In genomic region chr11:67441731-67442401, GRCh38 we compare ENCODE assay signal across 11 cellular contexts. TPM values are rescaled to one million over a fixed set of nuclear protein-coding genes. Genes with fewer than 3 reads are reported as not detected.
DNase-seq lines count a peak whose midpoint lies in the region; ATAC-seq, FAIRE-seq and TF ChIP-seq lines count a peak whose summit lies in the region.
"Had no signal": no experiment of that assay in that cellular context is flagged by ENCODE, and none has a peak within 500 bp of the region (broad histone marks: within the 10 kb centered on the region; RNA-seq: fewer than 3 reads in every experiment).

No MANE protein-coding gene starts in this region.

- H3K9me1 ChIP-seq in endothelial cell of umbilical vein (replicated peaks; ENCODE audit: control insufficient read depth, extremely low read depth, insufficient read depth, low read length): no peaks in the 10 kb centered on the region

- H2AFZ ChIP-seq in GM23338 (no peak overlapping the region), endothelial cell of umbilical vein (ENCODE audit: low read depth, low read length) (no peak overlapping the region)

- no peak for TF ChIP-seq CTCF in GM23338 (conservative IDR thresholded peaks at IDR 0.05; ENCODE audit: low read depth in 2 of 2)
- no peak for TF ChIP-seq CTCF in endothelial cell of umbilical vein (IDR thresholded peaks at IDR 0.05; ENCODE audit: extremely low read depth in 1 of 2, insufficient read depth in 1 of 2, low read depth in 1 of 2, low read length in 2 of 2)

- POLR2A ChIA-PET in endothelial cell of umbilical vein (lab: Charles Lee): no interaction called here

- no peak overlapping the region for H3K27ac Mint-ChIP-seq in GM23338

- CTCF ChIA-PET in endothelial cell of umbilical vein (lab: Charles Lee): no interaction called here

- peaks cover 19% of the 10 kb centered on the region for H3K27me3 Mint-ChIP-seq in GM23338 (ENCODE audit: insufficient read depth, low read depth, poor library complexity)
- H3K27me3 Mint-ChIP-seq: stimulated activated naive CD8-positive, alpha-beta T cell treated with anti-CD3 and anti-CD28 coated beads, Interleukin-15, amount 100 ng/mL, for 72 hours had no signal

- H3K27me3 ChIP-seq in GM23338 (ENCODE audit: insufficient read depth) (no peaks in the 10 kb centered on the region), SJSA1 (replicated peaks) (no peaks in the 10 kb centered on the region), endothelial cell of umbilical vein (ENCODE audit: control insufficient read depth in 2 of 2, insufficient read depth in 2 of 2, low read length in 2 of 2) (no peaks in the 10 kb centered on the region), rectal smooth muscle tissue (ENCODE audit: control insufficient read depth, insufficient read depth, low read length) (no peaks in the 10 kb centered on the region)

- no peak overlapping the region for H3K27ac ChIP-seq in GM23338 (ENCODE audit: low read depth)
- H3K27ac ChIP-seq in SJSA1: no peak overlapping the region
- H3K27ac ChIP-seq in endothelial cell of umbilical vein (ENCODE audit: insufficient read depth, low read depth, low read length): no peak overlapping the region
- no peak overlapping the region for H3K27ac ChIP-seq in rectal smooth muscle tissue (ENCODE audit: low read depth, low read length)

- intact Hi-C loops in endothelial cell of umbilical vein (cut with micrococcal nuclease): loop anchor here (2.0 kb wide), 2 partner anchors 39 to 63 kb away; partner anchors contain the start of gene PITPNM1

- no peaks in the 10 kb centered on the region for H3K79me2 ChIP-seq in GM23338 (replicated peaks; ENCODE audit: insufficient read depth)
- peaks cover 11% of the 10 kb centered on the region for H3K79me2 ChIP-seq in endothelial cell of umbilical vein (ENCODE audit: control insufficient read depth, insufficient read depth, low read length)

- H3K36me3 ChIP-seq in GM23338 (ENCODE audit: insufficient read depth) (0 out of 2 replicates have a peak, but pooled peaks cover 3% of the 10 kb centered on the region), SJSA1 (peaks cover 60% of the 10 kb centered on the region), endothelial cell of umbilical vein (ENCODE audit: control insufficient read depth in 2 of 2, extremely low read depth in 1 of 2, insufficient read depth in 2 of 2, low read length in 2 of 2) (peaks cover 0 to 22% of the 10 kb centered on the region in 2 experiments), rectal smooth muscle tissue (ENCODE audit: control insufficient read depth, insufficient read depth, low read length) (peaks cover 3% of the 10 kb centered on the region)

- DNase-seq in GM23338 (ENCODE audit: low spot score): no peak
- DNase-seq in SJSA1 (ENCODE audit: low read depth in 1 of 2, low spot score in 2 of 2): no peak
- DNase-seq in endothelial cell of umbilical vein (ENCODE audit: low read depth, low spot score): no peak
- no peak for DNase-seq in activated effector memory CD4-positive, alpha-beta T cell treated with anti-CD3 and anti-CD28 coated beads, Interleukin-2, amount 50 U/mL, for 16 hours
- DNase-seq in UCSD-AML1 (lab: John Stamatoyannopoulos, UW; ENCODE audit: unreplicated experiment): no peak
- DNase-seq in iPS-NIHi7 (ENCODE audit: extremely low spot score): no peak
- DNase-seq: foreskin melanocyte; stimulated activated naive CD8-positive, alpha-beta T cell treated with anti-CD3 and anti-CD28 coated beads, Interleukin-15, amount 100 ng/mL, for 72 hours had no signal

- no peaks in the 10 kb centered on the region for H3K9me3 Mint-ChIP-seq in GM23338
- H3K9me3 Mint-ChIP-seq: stimulated activated naive CD8-positive, alpha-beta T cell treated with anti-CD3 and anti-CD28 coated beads, Interleukin-15, amount 100 ng/mL, for 72 hours had no signal

- dilution Hi-C loops in endothelial cell of umbilical vein (cut with MboI; ENCODE audit: extremely low pct_ligation_motif_present, low sequenced_read_pairs): no loop called here

- no peaks in the 10 kb centered on the region for H3K9me2 ChIP-seq in GM23338 (ENCODE audit: insufficient read depth)

- peaks cover 25% of the 10 kb centered on the region for H3K36me3 Mint-ChIP-seq in GM23338 (ENCODE audit: low read depth)

- H4K20me1 ChIP-seq in GM23338 (replicated peaks; ENCODE audit: insufficient read depth) (no peaks in the 10 kb centered on the region), endothelial cell of umbilical vein (replicated peaks; ENCODE audit: control insufficient read depth, extremely low read depth, insufficient read depth, low read length) (no peaks in the 10 kb centered on the region)

- H3K4me3 ChIP-seq in GM23338 (no peak overlapping the region), SJSA1 (peak overlapping the region; percentile 76), endothelial cell of umbilical vein (replicated peaks in 1 of 3; ENCODE audit: insufficient read depth in 1 of 3, low read depth in 1 of 3, low read length in 3 of 3) (no peak overlapping the region), rectal smooth muscle tissue (ENCODE audit: low read length) (peak overlapping the region; percentile 73)

- no peak overlapping the region for H3K9ac ChIP-seq in endothelial cell of umbilical vein (replicated peaks; ENCODE audit: extremely low read depth, insufficient read depth, low read length)
- no peak overlapping the region for H3K9ac ChIP-seq in rectal smooth muscle tissue (ENCODE audit: low read length)

- H3K4me3 Mint-ChIP-seq in GM23338: peak overlapping the region; percentile 88

- no peak for TF ChIP-seq POLR2A in endothelial cell of umbilical vein (IDR thresholded peaks at IDR 0.05; ENCODE audit: low read depth, low read length)

- no peak for FAIRE-seq in endothelial cell of umbilical vein (lab: Jason Lieb, UNC)
- FAIRE-seq: GM18507 had no signal

- H3F3A ChIP-seq in GM23338 (replicated peaks; ENCODE audit: low read depth): 0 out of 2 replicates have a peak, but pooled peaks cover 16% of the 10 kb centered on the region

- H3K4me1 ChIP-seq in GM23338 (ENCODE audit: insufficient read depth) (peaks cover 14% of the 10 kb centered on the region; the same call in 1 of the 2 replicates), SJSA1 (replicated peaks) (peaks cover 21% of the 10 kb centered on the region), endothelial cell of umbilical vein (ENCODE audit: control insufficient read depth, extremely low read depth, insufficient read depth, low read length) (peaks cover 6% of the 10 kb centered on the region), rectal smooth muscle tissue (ENCODE audit: control insufficient read depth, insufficient read depth, low read length) (no peaks in the 10 kb centered on the region)

- H3K9me3 ChIP-seq in SJSA1 (replicated peaks) (no peaks in the 10 kb centered on the region), endothelial cell of umbilical vein (replicated peaks; ENCODE audit: control insufficient read depth, insufficient read depth, low read length) (no peaks in the 10 kb centered on the region)

- BruUV-seq in endothelial cell of umbilical vein (replicated peaks; lab: Mats Ljungman, UMichigan): no TSS peak

- no peak for ATAC-seq in GM23338
- ATAC-seq: stimulated activated naive CD8-positive, alpha-beta T cell treated with anti-CD3 and anti-CD28 coated beads, Interleukin-15, amount 100 ng/mL, for 72 hours had no signal

- H3K4me2 ChIP-seq in GM23338: no peak overlapping the region
- H3K4me2 ChIP-seq in endothelial cell of umbilical vein (ENCODE audit: insufficient read depth, low read length): peak overlapping the region; percentile 83

- peaks cover 17% of the 10 kb centered on the region for H3K4me1 Mint-ChIP-seq in GM23338

RNA-seq across cellular contexts. Expression of gene CORO1B, which starts 1.4 kb away (rescaled TPM):
- total RNA-seq in GM23338 (2014; rRNA removed; shearing (Covaris generic)): 77.5 and 91.1 TPM in 2 replicates
- polyA plus RNA-seq in GM23338 (2016; fragmentation: Nextera tagmentation; extraction: Ambion mirVana) (61.5 and 69.5 TPM in 2 replicates), endothelial cell of umbilical vein (197 and 236 TPM in 2 replicates)
- total RNA-seq in SJSA1 (2014; rRNA removed; shearing (Covaris generic)): 123 and 181 TPM in 2 replicates
- total RNA-seq in endothelial cell of umbilical vein: 126 and 142 TPM in 2 replicates
- 119 and 178 TPM in 2 replicates for polyA plus RNA-seq in endothelial cell of umbilical vein (2011; cell fraction: cytosol; rRNA removed)
- polyA plus RNA-seq in endothelial cell of umbilical vein (2011; cell fraction: nucleus; rRNA removed): 136 and 160 TPM in 2 replicates
- 77.0 and 130 TPM in 2 replicates for polyA plus RNA-seq in endothelial cell of umbilical vein (2012)
- polyA minus RNA-seq in endothelial cell of umbilical vein: 97.2 and 116 TPM in 2 replicates
- 59.2 TPM for polyA minus RNA-seq in endothelial cell of umbilical vein (2011; cell fraction: cytosol; rRNA and poly(A)+ RNA removed)
- polyA minus RNA-seq in endothelial cell of umbilical vein (2011; cell fraction: nucleus; rRNA and poly(A)+ RNA removed): 36.0 and 65.5 TPM in 2 replicates

RNA-seq across cellular contexts. Expression of gene PTPRCAP, which starts 4.4 kb away (rescaled TPM):
- total RNA-seq in GM23338 (2014; rRNA removed; shearing (Covaris generic)): 0.85 and 3.5 TPM in 2 replicates
- polyA plus RNA-seq in GM23338 (2016; fragmentation: Nextera tagmentation; extraction: Ambion mirVana): 2.7 and 3.3 TPM in 2 replicates
- total RNA-seq in SJSA1 (2014; rRNA removed; shearing (Covaris generic)): 0.37 TPM in 1 of 2 replicates, not detected in the other
- total RNA-seq in endothelial cell of umbilical vein: 1.4 TPM in 1 of 2 replicates, not detected in the other
- 3.6 and 6.5 TPM in 2 replicates for polyA plus RNA-seq in endothelial cell of umbilical vein
- polyA plus RNA-seq in endothelial cell of umbilical vein (2011; cell fraction: cytosol; rRNA removed): 0.66 and 0.99 TPM in 2 replicates
- 15.0 and 16.6 TPM in 2 replicates for polyA plus RNA-seq in endothelial cell of umbilical vein (2011; cell fraction: nucleus; rRNA removed)
- 0.47 and 0.74 TPM in 2 replicates for polyA plus RNA-seq in endothelial cell of umbilical vein (2012)
- polyA minus RNA-seq in endothelial cell of umbilical vein: 0.79 and 0.85 TPM in 2 replicates
- not detected for polyA minus RNA-seq in endothelial cell of umbilical vein (2011; cell fraction: cytosol; rRNA and poly(A)+ RNA removed)
- 0.38 and 1.3 TPM in 2 replicates for polyA minus RNA-seq in endothelial cell of umbilical vein (2011; cell fraction: nucleus; rRNA and poly(A)+ RNA removed)

RNA-seq across cellular contexts. Expression of gene GPR152, which starts 10.7 kb away (rescaled TPM):
- total RNA-seq in GM23338 (2014; rRNA removed; shearing (Covaris generic)): not detected in 2 replicates
- polyA plus RNA-seq in GM23338 (2016; fragmentation: Nextera tagmentation; extraction: Ambion mirVana) (not detected in 2 replicates), endothelial cell of umbilical vein (not detected in 2 replicates)
- total RNA-seq in SJSA1 (2014; rRNA removed; shearing (Covaris generic)): not detected in 2 replicates
- total RNA-seq in endothelial cell of umbilical vein: not detected in 2 replicates
- not detected in 2 replicates for polyA plus RNA-seq in endothelial cell of umbilical vein (2011; cell fraction: cytosol; rRNA removed)
- polyA plus RNA-seq in endothelial cell of umbilical vein (2011; cell fraction: nucleus; rRNA removed): not detected in 2 replicates
- polyA plus RNA-seq in endothelial cell of umbilical vein (2012): not detected in 2 replicates
- polyA minus RNA-seq in endothelial cell of umbilical vein: not detected in 2 replicates
- polyA minus RNA-seq in endothelial cell of umbilical vein (2011; cell fraction: cytosol; rRNA and poly(A)+ RNA removed): not detected
- not detected in 2 replicates for polyA minus RNA-seq in endothelial cell of umbilical vein (2011; cell fraction: nucleus; rRNA and poly(A)+ RNA removed)
- total RNA-seq: renal cortical epithelial cell had no signal

RNA-seq across cellular contexts. Expression of gene CABP4, which starts 13.3 kb away (rescaled TPM):
- total RNA-seq in GM23338 (2014; rRNA removed; shearing (Covaris generic)): 0.28 TPM in 1 of 2 replicates, not detected in the other
- not detected in 2 replicates for polyA plus RNA-seq in GM23338 (2016; fragmentation: Nextera tagmentation; extraction: Ambion mirVana)
- not detected in 2 replicates for total RNA-seq in SJSA1 (2014; rRNA removed; shearing (Covaris generic))
- 4.2 and 5.0 TPM in 2 replicates for total RNA-seq in endothelial cell of umbilical vein
- 2.4 and 2.6 TPM in 2 replicates for polyA plus RNA-seq in endothelial cell of umbilical vein
- polyA plus RNA-seq in endothelial cell of umbilical vein (2011; cell fraction: cytosol; rRNA removed): 1.1 and 1.8 TPM in 2 replicates
- polyA plus RNA-seq in endothelial cell of umbilical vein (2011; cell fraction: nucleus; rRNA removed): 5.6 and 7.4 TPM in 2 replicates
- polyA plus RNA-seq in endothelial cell of umbilical vein (2012): 0.92 and 1.3 TPM in 2 replicates
- 1.5 and 2.2 TPM in 2 replicates for polyA minus RNA-seq in endothelial cell of umbilical vein
- polyA minus RNA-seq in endothelial cell of umbilical vein (2011; cell fraction: cytosol; rRNA and poly(A)+ RNA removed): not detected
- 1.3 and 2.7 TPM in 2 replicates for polyA minus RNA-seq in endothelial cell of umbilical vein (2011; cell fraction: nucleus; rRNA and poly(A)+ RNA removed)
- total RNA-seq: renal cortical epithelial cell had no signal

RNA-seq across cellular contexts. Expression of gene RPS6KB2, which starts 13.6 kb away (rescaled TPM):
- 41.3 and 48.2 TPM in 2 replicates for total RNA-seq in GM23338 (2014; rRNA removed; shearing (Covaris generic))
- polyA plus RNA-seq in GM23338 (2016; fragmentation: Nextera tagmentation; extraction: Ambion mirVana) (27.7 and 29.5 TPM in 2 replicates), endothelial cell of umbilical vein (60.0 and 70.0 TPM in 2 replicates)
- total RNA-seq in SJSA1 (2014; rRNA removed; shearing (Covaris generic)): 166 and 177 TPM in 2 replicates
- 47.8 and 53.8 TPM in 2 replicates for total RNA-seq in endothelial cell of umbilical vein
- polyA plus RNA-seq in endothelial cell of umbilical vein (2011; cell fraction: cytosol; rRNA removed): 52.4 and 60.7 TPM in 2 replicates
- polyA plus RNA-seq in endothelial cell of umbilical vein (2011; cell fraction: nucleus; rRNA removed): 91.2 and 103 TPM in 2 replicates
- polyA plus RNA-seq in endothelial cell of umbilical vein (2012): 37.7 and 41.2 TPM in 2 replicates
- polyA minus RNA-seq in endothelial cell of umbilical vein: 43.2 and 44.7 TPM in 2 replicates
- 47.2 TPM for polyA minus RNA-seq in endothelial cell of umbilical vein (2011; cell fraction: cytosol; rRNA and poly(A)+ RNA removed)
- polyA minus RNA-seq in endothelial cell of umbilical vein (2011; cell fraction: nucleus; rRNA and poly(A)+ RNA removed): 20.7 and 23.7 TPM in 2 replicates

Comparison
In these comparisons a context has a peak if more than half of its experiments do, and no peak if none do; other contexts are left out.
1. H3K4me3 ChIP-seq: peak in SJSA1 (single experiment) and rectal smooth muscle tissue (single experiment); none in GM23338 (single experiment) and endothelial cell of umbilical vein (0 of 3).